Comparison of ENCODE assay signal across 16 cellular contexts in the genomic region with DNA sequence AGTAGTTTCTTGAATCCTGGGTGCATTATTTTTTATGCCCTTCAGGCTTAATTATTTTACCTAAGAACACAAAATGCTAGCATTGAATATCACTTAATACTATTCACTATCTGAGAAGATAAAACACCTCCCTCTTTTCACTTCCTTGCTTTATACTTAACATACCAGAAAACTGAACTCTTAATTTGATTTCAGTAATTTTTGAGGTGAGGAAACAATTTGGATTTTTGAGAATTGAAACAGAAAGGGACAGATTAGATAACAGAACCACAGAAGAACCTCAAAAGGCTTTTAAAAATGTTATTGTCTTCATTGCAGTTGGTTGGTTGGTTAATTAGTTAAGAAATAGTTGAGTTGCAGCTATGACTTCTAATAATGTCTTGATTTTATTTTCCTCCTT.
DNase-seq lines count a peak whose midpoint lies in the region; ATAC-seq and TF ChIP-seq lines count a peak whose summit lies in the region.
"Had no signal": no experiment of that assay in that cellular context is flagged by ENCODE, and none has a peak within 500 bp of the region (broad histone marks: within the 10 kb centered on the region; RNA-seq: fewer than 3 reads in every experiment).

No MANE protein-coding gene starts in this region.

- no peak overlapping the region for H3K4me3 Mint-ChIP-seq in activated CD4-positive, alpha-beta T cell treated with anti-CD3 and anti-CD28 coated beads, Interleukin-2, amount 10 ng/mL, durations not matched to agents 7 days and 5 days
- H3K4me3 Mint-ChIP-seq in type B pancreatic cell: no peak overlapping the region
- H3K4me3 Mint-ChIP-seq: CD4-positive, alpha-beta T cell had no signal

- H3K27ac ChIP-seq in testis: no peak overlapping the region
- H3K27ac ChIP-seq: 22Rv1 had no signal

- H3K27ac Mint-ChIP-seq in activated CD4-positive, alpha-beta T cell treated with anti-CD3 and anti-CD28 coated beads, Interleukin-2, amount 10 ng/mL, durations not matched to agents 7 days and 5 days: peak overlapping the region; percentile 0
- H3K27ac Mint-ChIP-seq in type B pancreatic cell: no peak overlapping the region
- H3K27ac Mint-ChIP-seq: CD4-positive, alpha-beta T cell had no signal

- intact Hi-C loops in testis (cut with DNase I; ENCODE audit: low total_unique reads): no loop called here

- H3K4me3 ChIP-seq in testis: no peak overlapping the region
- H3K4me3 ChIP-seq: lung had no signal

- H3K9me3 ChIP-seq in testis: no peaks in the 10 kb centered on the region

- no peaks in the 10 kb centered on the region for H3K27me3 ChIP-seq in testis

- H3K36me3 ChIP-seq in testis (ENCODE audit: low read depth, missing control alignments): no peaks in the 10 kb centered on the region

- peaks cover 10% of the 10 kb centered on the region for H3K36me3 Mint-ChIP-seq in activated CD4-positive, alpha-beta T cell treated with anti-CD3 and anti-CD28 coated beads, Interleukin-2, amount 10 ng/mL, durations not matched to agents 7 days and 5 days (ENCODE audit: low read depth)
- peaks cover 7% of the 10 kb centered on the region for H3K36me3 Mint-ChIP-seq in type B pancreatic cell

- H3K27me3 Mint-ChIP-seq in activated CD4-positive, alpha-beta T cell treated with anti-CD3 and anti-CD28 coated beads, Interleukin-2, amount 10 ng/mL, durations not matched to agents 7 days and 5 days: no peaks in the 10 kb centered on the region
- no peaks in the 10 kb centered on the region for H3K27me3 Mint-ChIP-seq in type B pancreatic cell
- H3K27me3 Mint-ChIP-seq: CD4-positive, alpha-beta T cell had no signal

- H3K4me1 ChIP-seq in testis: no peaks in the 10 kb centered on the region

- ATAC-seq in HG02642 (IDR thresholded peaks at IDR 0.05; ENCODE audit: poor library complexity, unreplicated experiment) (peak; percentile 67), HG03354 (IDR thresholded peaks at IDR 0.05; ENCODE audit: poor library complexity, severe bottlenecking, unreplicated experiment) (peak; percentile 74)
- ATAC-seq: esophagus mucosa had no signal

- POLR2A ChIA-PET in activated CD4-positive, alpha-beta T cell treated with anti-CD3 and anti-CD28 coated beads, Interleukin-2, amount 10 ng/mL, durations not matched to agents 7 days and 5 days (lab: Charles Lee): no interaction called here

- H3K4me1 Mint-ChIP-seq in activated CD4-positive, alpha-beta T cell treated with anti-CD3 and anti-CD28 coated beads, Interleukin-2, amount 10 ng/mL, durations not matched to agents 7 days and 5 days: peaks cover 17% of the 10 kb centered on the region
- H3K4me1 Mint-ChIP-seq in type B pancreatic cell (ENCODE audit: unreplicated experiment): peaks cover 11% of the 10 kb centered on the region

- no peaks in the 10 kb centered on the region for H3K9me3 Mint-ChIP-seq in activated CD4-positive, alpha-beta T cell treated with anti-CD3 and anti-CD28 coated beads, Interleukin-2, amount 10 ng/mL, durations not matched to agents 7 days and 5 days
- no peaks in the 10 kb centered on the region for H3K9me3 Mint-ChIP-seq in type B pancreatic cell
- H3K9me3 Mint-ChIP-seq: CD4-positive, alpha-beta T cell had no signal

- TF ChIP-seq CTCF in type B pancreatic cell (conservative IDR thresholded peaks at IDR 0.05) (no peak), testis (IDR thresholded peaks at IDR 0.05) (no peak)

- CTCF ChIA-PET in activated CD4-positive, alpha-beta T cell treated with anti-CD3 and anti-CD28 coated beads, Interleukin-2, amount 10 ng/mL, durations not matched to agents 7 days and 5 days (lab: Charles Lee): no interaction called here

- TF ChIP-seq POLR2A in testis (IDR thresholded peaks at IDR 0.05): no peak

- DNase-seq in activated CD4-positive, alpha-beta T cell treated with anti-CD3 and anti-CD28 coated beads, Interleukin-2, amount 10 ng/mL, durations not matched to agents 7 days and 5 days: no peak
- DNase-seq in activated CD4-positive, alpha-beta T cell treated with anti-CD3 and anti-CD28 coated beads for 1 hour: no peak
- DNase-seq in type B pancreatic cell (ENCODE audit: extremely low spot score, unreplicated experiment): no peak
- DNase-seq in NCI-H510A treated with DMSO at 0.1 percent for 48 hours (lab: John Stamatoyannopoulos, UW): no peak
- no peak for DNase-seq in testis
- DNase-seq in UCSD-AML1 (lab: John Stamatoyannopoulos, UW; ENCODE audit: unreplicated experiment): no peak
- DNase-seq: CD4-positive, alpha-beta T cell; GDM1; Kasumi-1; NCI-H1930; small intestine had no signal
